Comparison of ENCODE assay signal across 2 cellular contexts in the genomic region with DNA sequence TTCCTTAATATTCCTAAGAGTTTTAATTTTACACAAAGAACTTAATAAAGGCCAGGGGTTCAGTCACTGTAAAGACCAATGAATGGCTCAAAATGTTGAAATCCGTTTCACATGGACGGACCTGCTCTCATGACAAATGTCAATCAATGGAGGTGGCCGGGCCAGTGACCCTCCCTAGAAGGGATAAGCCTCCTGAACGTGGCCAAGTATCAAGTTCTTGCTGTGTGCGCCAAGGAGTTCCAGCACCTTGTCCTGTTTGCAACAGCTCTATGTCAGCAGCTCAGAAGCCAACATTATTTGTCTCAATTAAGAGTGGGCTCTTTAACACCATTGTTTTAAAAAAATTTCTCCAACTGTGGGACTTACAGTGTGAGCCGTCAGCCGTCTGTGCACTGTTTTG. TPM values are rescaled to one million over a fixed set of nuclear protein-coding genes. Genes with fewer than 3 reads are reported as not detected.
"Had no signal": no experiment of that assay in that cellular context is flagged by ENCODE, and none has a peak within 500 bp of the region (broad histone marks: within the 10 kb centered on the region; RNA-seq: fewer than 3 reads in every experiment).

No MANE protein-coding gene starts in this region.

RNA-seq across cellular contexts. Expression of a gene that starts 25.4 kb away (rescaled TPM):
- total RNA-seq: mononuclear cell had no signal
- polyA plus RNA-seq: immature natural killer cell had no signal
